ENCODE assay signal across 11 cellular contexts in genomic region chr15:21262851-21263400, GRCh38.
"Had no signal": no experiment of that assay in that cellular context is flagged by ENCODE, and none has a peak within 500 bp of the region (broad histone marks: within the 10 kb centered on the region; RNA-seq: fewer than 3 reads in every experiment).

No MANE protein-coding gene starts in this region.

- H3K36me3 ChIP-seq: uterus had no signal

- DNase-seq: activated CD4-positive, alpha-beta memory T cell treated with anti-CD3 and anti-CD28 coated beads for 36 hours; activated CD4-positive, CD25-positive, alpha-beta regulatory T cell treated with anti-CD3 and anti-CD28 coated beads, Interleukin-2, amount 50 U/mL, for 72 hours; activated CD8-positive, alpha-beta memory T cell treated with anti-CD3 and anti-CD28 coated beads, Interleukin-2, amount 50 U/mL, for 4 hours; activated naive CD4-positive, alpha-beta T cell; activated T-cell treated with anti-CD3 and anti-CD28 coated beads, Interleukin-2, amount 50 U/mL, for 72 hours; central memory CD4-positive, alpha-beta T cell; cortex of kidney; effector memory CD4-positive, alpha-beta T cell; hypothalamus; stimulated activated CD4-positive, alpha-beta T cell treated with anti-CD3 and anti-CD28 coated beads, Interleukin-2, amount 100 ng/mL, for 48 hours had no signal

- H3K27ac ChIP-seq: uterus had no signal

- H3K9me3 ChIP-seq: uterus had no signal

- ATAC-seq: activated T-cell treated with anti-CD3 and anti-CD28 coated beads, Interleukin-2, amount 50 U/mL, for 72 hours had no signal

- H3K4me3 ChIP-seq: uterus had no signal

- H3K4me1 ChIP-seq: uterus had no signal
